ENCODE assay signal across 32 cellular contexts in the genomic region with DNA sequence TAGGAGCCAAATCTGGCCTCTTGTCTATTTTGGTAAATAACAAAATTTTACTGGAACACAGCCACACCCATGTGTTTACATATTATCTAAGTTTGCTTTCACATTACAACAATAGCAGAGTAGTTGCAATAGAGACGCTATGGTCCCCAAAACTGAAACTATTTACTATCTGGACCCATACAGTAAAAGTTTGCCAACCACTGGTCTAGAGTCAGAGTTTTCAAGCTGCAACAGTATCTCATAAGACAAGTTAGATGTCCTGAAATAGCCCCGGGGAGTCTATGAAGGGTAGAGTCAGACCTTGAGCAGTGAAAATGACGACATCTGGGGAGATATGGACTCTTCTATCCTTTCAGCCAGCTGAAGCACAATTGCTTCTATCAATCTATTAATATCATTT.
DNase-seq lines count a peak whose midpoint lies in the region; ATAC-seq and TF ChIP-seq lines count a peak whose summit lies in the region.
"Had no signal": no experiment of that assay in that cellular context is flagged by ENCODE, and none has a peak within 500 bp of the region (broad histone marks: within the 10 kb centered on the region; RNA-seq: fewer than 3 reads in every experiment).

No MANE protein-coding gene starts in this region.

- H4K20me1 ChIP-seq in PC-9 (ENCODE audit: insufficient read depth), result no peaks in the 10 kb centered on the region
- H4K20me1 ChIP-seq in hepatocyte (ENCODE audit: insufficient read depth, poor library complexity, severe bottlenecking), result no peaks in the 10 kb centered on the region

- H3K27me3 ChIP-seq in parathyroid adenoma (ENCODE audit: control insufficient read depth, insufficient read depth, low read length), result no peaks in the 10 kb centered on the region
- H3K27me3 ChIP-seq in PC-9 (ENCODE audit: insufficient read depth, low read depth), result no peaks in the 10 kb centered on the region
- no peaks in the 10 kb centered on the region for H3K27me3 ChIP-seq in hepatocyte
- H3K27me3 ChIP-seq: SJSA1 had no signal

- H3K9me3 ChIP-seq in parathyroid adenoma (ENCODE audit: control insufficient read depth, low read length) (no peaks in the 10 kb centered on the region), PC-9 (ENCODE audit: insufficient read depth, low read depth) (no peaks in the 10 kb centered on the region), hepatocyte (ENCODE audit: low read depth) (no peaks in the 10 kb centered on the region)
- H3K9me3 ChIP-seq: A549, SJSA1 had no signal

- CTCF ChIA-PET in PC-9 (lab: Charles Lee), result no interaction called here

- H3K4me1 ChIP-seq in parathyroid adenoma (peaks cover 8% of the 10 kb centered on the region), PC-9 (replicated peaks; ENCODE audit: insufficient read depth) (no peaks in the 10 kb centered on the region), hepatocyte (ENCODE audit: insufficient read depth) (no peaks in the 10 kb centered on the region)
- H3K4me1 ChIP-seq: A549 had no signal

- no peak overlapping the region for H3K4me3 ChIP-seq in parathyroid adenoma (ENCODE audit: low read depth, low read length)
- no peak overlapping the region for H3K4me3 ChIP-seq in PC-9
- no peak overlapping the region for H3K4me3 ChIP-seq in hepatocyte
- H3K4me3 ChIP-seq: A549, GM23338, SJSA1 had no signal

- H3K4me2 ChIP-seq in parathyroid adenoma (ENCODE audit: low read length) (no peak overlapping the region), PC-9 (no peak overlapping the region), hepatocyte (no peak overlapping the region)
- H3K4me2 ChIP-seq: A549, GM23338 had no signal

- H3K36me3 ChIP-seq in parathyroid adenoma (ENCODE audit: control insufficient read depth, insufficient read depth, low read length) (no peaks in the 10 kb centered on the region), PC-9 (ENCODE audit: low read depth) (no peaks in the 10 kb centered on the region), hepatocyte (replicated peaks; ENCODE audit: insufficient read depth, low read depth) (no peaks in the 10 kb centered on the region)
- H3K36me3 ChIP-seq: SJSA1 had no signal

- H3K9ac ChIP-seq in parathyroid adenoma, result no peak overlapping the region

- peak overlapping the region; percentile 24 for H2AFZ ChIP-seq in parathyroid adenoma
- no peak overlapping the region for H2AFZ ChIP-seq in PC-9
- no peak overlapping the region for H2AFZ ChIP-seq in hepatocyte
- H2AFZ ChIP-seq: GM23338 had no signal

- BruUV-seq in PC-9 (replicated peaks; lab: Mats Ljungman, UMichigan), result no TSS peak

- DNase-seq in PC-9 (no peak), hepatocyte (ENCODE audit: low spot score) (no peak)
- DNase-seq: AML-193; C1 segment of cervical spinal cord; CD4-positive, alpha-beta memory T cell; COR-L47; DMS79; EL; GDM1; H9; HFFc6; Karpas-422; NCI-H1092 treated with DMSO at 0.1 percent for 48 hours; NCI-H1436; NCI-H187; NCI-H2081 treated with DMSO at 0.1 percent for 48 hours; NCI-H2171; NCI-H226; NCI-H510A treated with DMSO at 0.1 percent for 48 hours; NCI-H748 treated with DMSO at 0.1 percent for 48 hours; PC-3; T-helper 2 cell had no signal

- POLR2A ChIA-PET in PC-9 (lab: Charles Lee; ENCODE audit: unreplicated experiment), result no interaction called here

- H3K27ac ChIP-seq in parathyroid adenoma (no peak overlapping the region), PC-9 (no peak overlapping the region), hepatocyte (no peak overlapping the region)
- H3K27ac ChIP-seq: A549, SJSA1 had no signal

- ATAC-seq in GM18520 (IDR thresholded peaks at IDR 0.05; ENCODE audit: unreplicated experiment) (peak; percentile 63), GM19324 (IDR thresholded peaks at IDR 0.05; ENCODE audit: low FRiP score, unreplicated experiment) (peak; percentile 51), HG03439 (IDR thresholded peaks at IDR 0.05; ENCODE audit: unreplicated experiment) (peak; percentile 59), GM18519 (IDR thresholded peaks at IDR 0.05; ENCODE audit: low FRiP score, unreplicated experiment) (no peak)
- ATAC-seq: A549, GM23338, HepG2, PC-3, Right ventricle myocardium inferior had no signal

- intact Hi-C loops in PC-9 (cut with micrococcal nuclease; ENCODE audit: unreplicated experiment), result no loop called here

- no peaks in the 10 kb centered on the region for H3F3A ChIP-seq in PC-9 (ENCODE audit: insufficient read depth, low read depth)

- 67% methylated on average over 3 of the region's 3 CpGs for WGBS in hepatocyte (ENCODE audit: low lambda C conversion rate, missing lambda C conversion rate)

- no peaks in the 10 kb centered on the region for H3K79me2 ChIP-seq in parathyroid adenoma
- H3K79me2 ChIP-seq in PC-9 (ENCODE audit: low read depth), result no peaks in the 10 kb centered on the region
- H3K79me2 ChIP-seq in hepatocyte, result no peaks in the 10 kb centered on the region

- TF ChIP-seq CTCF in parathyroid adenoma (IDR thresholded peaks at IDR 0.05) (no peak), PC-9 (conservative IDR thresholded peaks at IDR 0.05) (no peak), hepatocyte (IDR thresholded peaks at IDR 0.05; ENCODE audit: poor library complexity) (no peak)

- no peaks in the 10 kb centered on the region for H3K9me2 ChIP-seq in PC-9 (ENCODE audit: insufficient read depth)
- no peaks in the 10 kb centered on the region for H3K9me2 ChIP-seq in hepatocyte (replicated peaks; ENCODE audit: insufficient read depth)
